In genomic region chr11:117546431-117547160, GRCh38 we compare ENCODE assay signal across 1 cellular context.
TF ChIP-seq lines count a peak whose summit lies in the region.

No MANE protein-coding gene starts in this region.

TF ChIP-seq in neural cell, 6 proteins besides CTCF, POLR2A, EP300 and RAD21 (continued from another document):
- TF ChIP-seq POLR2AphosphoS5 (IDR thresholded peaks at IDR 0.05), result peak; percentile 36
